Comparison of ENCODE assay signal across 8 cellular contexts in the genomic region with DNA sequence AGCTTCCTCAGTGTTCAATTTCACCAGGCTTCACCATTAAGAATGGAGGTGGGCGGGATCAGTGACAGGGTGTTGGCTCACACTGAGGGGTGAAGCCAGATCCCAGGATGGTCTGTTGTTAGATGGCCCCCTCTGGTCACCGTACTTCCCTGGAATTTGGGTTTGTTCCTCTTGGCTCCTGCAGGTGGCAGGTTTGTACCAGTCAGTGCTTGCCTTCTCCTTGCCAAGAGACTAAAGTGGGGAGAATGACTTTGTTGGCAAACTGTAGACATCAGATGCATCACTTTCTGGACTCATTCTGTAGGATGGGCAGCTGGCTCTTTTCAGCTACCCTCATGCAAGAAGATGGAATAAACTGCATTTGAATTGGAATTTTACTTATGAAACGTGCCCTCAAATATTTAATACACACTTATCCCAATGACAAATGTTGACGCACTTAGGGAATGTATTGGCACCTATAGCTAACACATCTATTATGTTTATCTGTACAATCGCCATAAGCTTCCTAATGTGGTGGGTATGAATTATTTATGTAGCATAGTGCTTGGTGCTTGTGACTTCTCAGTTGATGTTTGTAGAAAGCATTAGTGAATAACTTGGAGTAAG. TPM values are rescaled to one million over a fixed set of nuclear protein-coding genes. Genes with fewer than 3 reads are reported as not detected.
DNase-seq lines count a peak whose midpoint lies in the region; ATAC-seq, FAIRE-seq and TF ChIP-seq lines count a peak whose summit lies in the region.

No MANE protein-coding gene starts in this region.

- POLR2A ChIA-PET in CD4-positive, alpha-beta T cell (lab: Charles Lee), result interaction anchor here (0.8 kb wide), 1 partner anchor 550 kb away, joined by 3 read pairs; a partner anchor contains a TSS

- no peaks in the 10 kb centered on the region for H3K27me3 ChIP-seq in CD4-positive, alpha-beta T cell (ENCODE audit: control insufficient read depth, insufficient read depth, low read length)
- H3K27me3 ChIP-seq in OCI-LY1 (ENCODE audit: insufficient read depth, low read length) (0 out of 2 replicates have a peak, but pooled peaks cover 6% of the 10 kb centered on the region), colonic mucosa (no peaks in the 10 kb centered on the region)

- no peak for ATAC-seq in CD4-positive, alpha-beta T cell (ENCODE audit: poor library complexity)
- ATAC-seq in memory B cell (ENCODE audit: low read depth), result peak; percentile 54
- no peak for ATAC-seq in HG02798 (IDR thresholded peaks at IDR 0.05; ENCODE audit: poor library complexity, unreplicated experiment)

- H3K4me3 ChIP-seq in OCI-LY1 (ENCODE audit: low read depth, low read length, poor library complexity, severe bottlenecking), result no peak overlapping the region
- no peak overlapping the region for H3K4me3 ChIP-seq in colonic mucosa

- H3K4me2 ChIP-seq in OCI-LY1 (ENCODE audit: low read length), result no peak overlapping the region

- H2AFZ ChIP-seq in OCI-LY1 (ENCODE audit: low read length), result no peak overlapping the region

- intact Hi-C loops in CD4-positive, alpha-beta T cell (cut with DNase I, micrococcal nuclease), result no loop called here
- intact Hi-C loops in colonic mucosa (cut with DNase I), result loop anchor here (10.0 kb wide), 1 partner anchor 870 kb away; no protein-coding TSS in a partner anchor
- intact Hi-C loops in activated T-helper 1 cell treated with anti-CD3 and anti-CD28 coated beads, Interleukin-12 subunit alpha, Interleukin-12 subunit beta, Interleukin-2, Interleukin-4 antibody, amounts not matched to agents 30 ng/mL and 10 ng/mL and 1 ng/mL, durations not matched to agents 14 hours and 24 hours and 36 hours (cut with micrococcal nuclease), result loop anchor here (5.0 kb wide), 1 partner anchor 958 kb away; no protein-coding TSS in a partner anchor

- peak; percentile 50 for TF ChIP-seq CTCF in CD4-positive, alpha-beta T cell (IDR thresholded peaks at IDR 0.05)
- peak; percentile 66 for TF ChIP-seq CTCF in OCI-LY1 (IDR thresholded peaks at IDR 0.05; ENCODE audit: low read length)
- TF ChIP-seq CTCF in colonic mucosa (IDR thresholded peaks at IDR 0.05), result peak; percentile 42

- no peaks in the 10 kb centered on the region for H3K27me3 Mint-ChIP-seq in CD4-positive, alpha-beta T cell
- peaks cover 2% of the 10 kb centered on the region for H3K27me3 Mint-ChIP-seq in memory B cell
- H3K27me3 Mint-ChIP-seq in activated T-helper 1 cell treated with anti-CD3 and anti-CD28 coated beads, Interleukin-12 subunit alpha, Interleukin-12 subunit beta, Interleukin-2, Interleukin-4 antibody, amounts not matched to agents 30 ng/mL and 10 ng/mL and 1 ng/mL, durations not matched to agents 14 hours and 24 hours and 36 hours (ENCODE audit: insufficient read depth), result peaks cover 1% of the 10 kb centered on the region

- peak in 2 of 10 experiments; percentile 7 for DNase-seq in CD4-positive, alpha-beta T cell
- DNase-seq in GM18507 (ENCODE audit: extremely low spot score, insufficient read length, low read depth) (no peak), colonic mucosa (no peak), memory B cell (ENCODE audit: low spot score in 2 of 2) (peak; percentile 20 to 31), OCI-M2 (lab: John Stamatoyannopoulos, UW; ENCODE audit: unreplicated experiment) (no peak)
- DNase-seq in activated T-helper 1 cell treated with anti-CD3 and anti-CD28 coated beads, Interleukin-12 subunit alpha, Interleukin-12 subunit beta, Interleukin-2, Interleukin-4 antibody, amounts not matched to agents 30 ng/mL and 10 ng/mL and 1 ng/mL, durations not matched to agents 14 hours and 24 hours and 36 hours (ENCODE audit: low spot score), result no peak

- no peaks in the 10 kb centered on the region for H3F3A ChIP-seq in OCI-LY1 (ENCODE audit: insufficient read depth, low read length)

- H3K4me1 ChIP-seq in OCI-LY1 (ENCODE audit: insufficient read depth, low read length, severe bottlenecking) (no peaks in the 10 kb centered on the region), colonic mucosa (no peaks in the 10 kb centered on the region)

- no peaks in the 10 kb centered on the region for H4K20me1 ChIP-seq in OCI-LY1 (ENCODE audit: insufficient read depth, low read length)

- no peak overlapping the region for H3K4me3 Mint-ChIP-seq in CD4-positive, alpha-beta T cell
- H3K4me3 Mint-ChIP-seq in memory B cell, result no peak overlapping the region
- H3K4me3 Mint-ChIP-seq in activated T-helper 1 cell treated with anti-CD3 and anti-CD28 coated beads, Interleukin-12 subunit alpha, Interleukin-12 subunit beta, Interleukin-2, Interleukin-4 antibody, amounts not matched to agents 30 ng/mL and 10 ng/mL and 1 ng/mL, durations not matched to agents 14 hours and 24 hours and 36 hours, result no peak overlapping the region

- H3K36me3 ChIP-seq in OCI-LY1 (ENCODE audit: insufficient read depth, low read length) (no peaks in the 10 kb centered on the region), colonic mucosa (no peaks in the 10 kb centered on the region)

- FAIRE-seq in GM18507 (lab: Jason Lieb, UNC), result peak; percentile 62

- CTCF ChIA-PET in CD4-positive, alpha-beta T cell (lab: Charles Lee), result interaction anchor here (0.6 to 1.6 kb wide), 4 partner anchors 19 to 574 kb away, joined by 3 to 6 read pairs (median 3); no protein-coding TSS in a partner anchor

- H3K9me3 ChIP-seq in CD4-positive, alpha-beta T cell (ENCODE audit: control insufficient read depth, low read length), result no peaks in the 10 kb centered on the region
- no peaks in the 10 kb centered on the region for H3K9me3 ChIP-seq in OCI-LY1 (ENCODE audit: low read length)
- H3K9me3 ChIP-seq in colonic mucosa, result no peaks in the 10 kb centered on the region

- H3K36me3 Mint-ChIP-seq in CD4-positive, alpha-beta T cell (ENCODE audit: low read depth), result no peaks in the 10 kb centered on the region
- H3K36me3 Mint-ChIP-seq in memory B cell, result no peaks in the 10 kb centered on the region
- H3K36me3 Mint-ChIP-seq in activated T-helper 1 cell treated with anti-CD3 and anti-CD28 coated beads, Interleukin-12 subunit alpha, Interleukin-12 subunit beta, Interleukin-2, Interleukin-4 antibody, amounts not matched to agents 30 ng/mL and 10 ng/mL and 1 ng/mL, durations not matched to agents 14 hours and 24 hours and 36 hours (ENCODE audit: low read depth), result no peaks in the 10 kb centered on the region

- no peaks in the 10 kb centered on the region for H3K9me2 ChIP-seq in OCI-LY1 (ENCODE audit: low read depth, low read length)

- no peak overlapping the region for H3K27ac Mint-ChIP-seq in CD4-positive, alpha-beta T cell
- H3K27ac Mint-ChIP-seq in memory B cell, result no peak overlapping the region
- no peak overlapping the region for H3K27ac Mint-ChIP-seq in activated T-helper 1 cell treated with anti-CD3 and anti-CD28 coated beads, Interleukin-12 subunit alpha, Interleukin-12 subunit beta, Interleukin-2, Interleukin-4 antibody, amounts not matched to agents 30 ng/mL and 10 ng/mL and 1 ng/mL, durations not matched to agents 14 hours and 24 hours and 36 hours

- H3K4me1 Mint-ChIP-seq in CD4-positive, alpha-beta T cell (ENCODE audit: low read depth), result peaks cover 2% of the 10 kb centered on the region
- H3K4me1 Mint-ChIP-seq in memory B cell, result peaks cover 5% of the 10 kb centered on the region
- H3K4me1 Mint-ChIP-seq in activated T-helper 1 cell treated with anti-CD3 and anti-CD28 coated beads, Interleukin-12 subunit alpha, Interleukin-12 subunit beta, Interleukin-2, Interleukin-4 antibody, amounts not matched to agents 30 ng/mL and 10 ng/mL and 1 ng/mL, durations not matched to agents 14 hours and 24 hours and 36 hours (ENCODE audit: low read depth), result peaks cover 4% of the 10 kb centered on the region

- H3K79me2 ChIP-seq in OCI-LY1 (ENCODE audit: insufficient read depth, low read length), result no peaks in the 10 kb centered on the region

- no peaks in the 10 kb centered on the region for H3K9me3 Mint-ChIP-seq in CD4-positive, alpha-beta T cell
- H3K9me3 Mint-ChIP-seq in memory B cell, result no peaks in the 10 kb centered on the region
- no peaks in the 10 kb centered on the region for H3K9me3 Mint-ChIP-seq in activated T-helper 1 cell treated with anti-CD3 and anti-CD28 coated beads, Interleukin-12 subunit alpha, Interleukin-12 subunit beta, Interleukin-2, Interleukin-4 antibody, amounts not matched to agents 30 ng/mL and 10 ng/mL and 1 ng/mL, durations not matched to agents 14 hours and 24 hours and 36 hours

- H3K27ac ChIP-seq in CD4-positive, alpha-beta T cell (ENCODE audit: low read depth, low read length), result no peak overlapping the region
- H3K27ac ChIP-seq in OCI-LY1 (ENCODE audit: low read depth, low read length, poor library complexity, severe bottlenecking) (no peak overlapping the region), colonic mucosa (no peak overlapping the region)

- no peak overlapping the region for H3K9ac ChIP-seq in OCI-LY1 (ENCODE audit: low read length)
- H3K9ac ChIP-seq in colonic mucosa (ENCODE audit: low read depth in 2 of 2, low read length in 2 of 2), result no peak overlapping the region

RNA-seq across cellular contexts. Expression of a gene that starts 31.4 kb away (rescaled TPM):
- total RNA-seq in CD4-positive, alpha-beta T cell, result 10 to 100 TPM in 1 of 2 experiments, 1 to 10 TPM in 1; 9.7 to 10.2 TPM
- not detected for total RNA-seq in colonic mucosa
- 1.0 and 1.8 TPM in 2 replicates for total RNA-seq in activated T-helper 1 cell treated with anti-CD3 and anti-CD28 coated beads, Interleukin-12 subunit alpha, Interleukin-12 subunit beta, Interleukin-2, Interleukin-4 antibody, amounts not matched to agents 30 ng/mL and 10 ng/mL and 1 ng/mL, durations not matched to agents 14 hours and 24 hours and 36 hours

Comparison
In these comparisons a context has a peak if more than half of its experiments do, and no peak if none do; other contexts are left out.
1. DNase-seq: peak in memory B cell (2 of 2); none in GM18507 (single experiment), colonic mucosa (single experiment), OCI-M2 (single experiment) and activated T-helper 1 cell treated with anti-CD3 and anti-CD28 coated beads, Interleukin-12 subunit alpha, Interleukin-12 subunit beta, Interleukin-2, Interleukin-4 antibody, amounts not matched to agents 30 ng/mL and 10 ng/mL and 1 ng/mL, durations not matched to agents 14 hours and 24 hours and 36 hours (single experiment).
2. intact Hi-C loops: an anchor here in colonic mucosa (10.0 kb wide) and activated T-helper 1 cell treated with anti-CD3 and anti-CD28 coated beads, Interleukin-12 subunit alpha, Interleukin-12 subunit beta, Interleukin-2, Interleukin-4 antibody, amounts not matched to agents 30 ng/mL and 10 ng/mL and 1 ng/mL, durations not matched to agents 14 hours and 24 hours and 36 hours (5.0 kb wide); none called in CD4-positive, alpha-beta T cell.
3. Peak in every context shown above with its lines, with median percentiles within 50 percentile points of each other: CTCF ChIP-seq.